Comparison of ENCODE assay signal across 21 cellular contexts in genomic region chr5:42886612-42887011, GRCh38.
A peak's percentile ranks its signal among the peaks of the same experiment; 100 is the strongest.
DNase-seq lines count a peak whose midpoint lies in the region; ATAC-seq, FAIRE-seq and TF ChIP-seq lines count a peak whose summit lies in the region.
"Had no signal": no experiment of that assay in that cellular context is flagged by ENCODE, and none has a peak within 500 bp of the region (broad histone marks: within the 10 kb centered on the region; RNA-seq: fewer than 3 reads in every experiment).

No MANE protein-coding gene starts in this region.

- H3K27me3 ChIP-seq in left ventricle myocardium inferior (ENCODE audit: low read depth): no peaks in the 10 kb centered on the region
- H3K27me3 ChIP-seq in OCI-LY3 (ENCODE audit: low read depth, low read length): peaks cover 5% of the 10 kb centered on the region; the same call in 1 of the 2 replicates
- H3K27me3 ChIP-seq in foreskin keratinocyte: peaks cover 3% of the 10 kb centered on the region
- H3K27me3 ChIP-seq: BLaER1 treated with 17β-estradiol and CSF1 and Interleukin-3, amounts not matched to agents 10 nM and 100 nM; MG63 had no signal

- 0 out of 2 replicates have a peak overlapping the region, but pooled peaks have one; percentile 13 for H2AFZ ChIP-seq in OCI-LY3 (ENCODE audit: low read depth, low read length)

- DNase-seq in left ventricle myocardium superior (no peak), left ventricle myocardium inferior (no peak), foreskin keratinocyte (no peak), hepatic stellate cell (ENCODE audit: low spot score) (no peak), NCI-H146 (lab: John Stamatoyannopoulos, UW) (no peak), kidney (no peak)
- DNase-seq in activated CD4-positive, CD25-positive, alpha-beta regulatory T cell treated with anti-CD3 and anti-CD28 coated beads, Interleukin-2, amount 50 U/mL, for 72 hours: no peak
- DNase-seq: DND-41; GDM1; H7; KG1; MG63; NCI-H1105; NCI-H524; NK-92 treated with Interleukin-12 subunit alpha and Interleukin-12 subunit beta, amount 100 ng/mL, for 24 hours; Right ventricle myocardium superior; SK-N-SH had no signal

- H3K9ac ChIP-seq in OCI-LY3 (ENCODE audit: low read length) (no peak overlapping the region), kidney (ENCODE audit: low read length in 2 of 2) (no peak overlapping the region)
- H3K9ac ChIP-seq: BLaER1 treated with 17β-estradiol and CSF1 and Interleukin-3, amounts not matched to agents 10 nM and 100 nM; SK-N-SH had no signal

- TF ChIP-seq CTCF in left ventricle myocardium inferior (IDR thresholded peaks at IDR 0.05; ENCODE audit: borderline replicate concordance) (no peak), OCI-LY3 (IDR thresholded peaks at IDR 0.05; ENCODE audit: low read depth, low read length) (no peak), foreskin keratinocyte (conservative IDR thresholded peaks at IDR 0.05) (no peak), kidney (IDR thresholded peaks at IDR 0.05; ENCODE audit: borderline replicate concordance, extremely low read depth, insufficient read depth) (no peak)

- no peak overlapping the region for H3K27ac ChIP-seq in left ventricle myocardium inferior (replicated peaks)
- H3K27ac ChIP-seq in OCI-LY3 (ENCODE audit: low read length): no peak overlapping the region
- H3K27ac ChIP-seq in foreskin keratinocyte: peak overlapping the region; percentile 69
- H3K27ac ChIP-seq in kidney (ENCODE audit: low read depth in 2 of 2, low read length in 2 of 2): no peak overlapping the region

- H4K20me1 ChIP-seq in OCI-LY3 (ENCODE audit: insufficient read depth, low read length): no peaks in the 10 kb centered on the region
- H4K20me1 ChIP-seq: BLaER1 treated with 17β-estradiol and CSF1 and Interleukin-3, amounts not matched to agents 10 nM and 100 nM had no signal

- H3K4me3 ChIP-seq in left ventricle myocardium inferior (no peak overlapping the region), OCI-LY3 (ENCODE audit: low read length) (no peak overlapping the region), kidney (ENCODE audit: low read length in 2 of 2) (no peak overlapping the region)
- H3K4me3 ChIP-seq: BLaER1 treated with 17β-estradiol and CSF1 and Interleukin-3, amounts not matched to agents 10 nM and 100 nM; MG63 had no signal

- H3K9me3 ChIP-seq in left ventricle myocardium inferior (replicated peaks) (no peaks in the 10 kb centered on the region), OCI-LY3 (ENCODE audit: insufficient read depth, low read length) (no peaks in the 10 kb centered on the region), kidney (ENCODE audit: control insufficient read depth in 1 of 2, low read length in 2 of 2) (no peaks in the 10 kb centered on the region)
- H3K9me3 ChIP-seq: BLaER1 treated with 17β-estradiol and CSF1 and Interleukin-3, amounts not matched to agents 10 nM and 100 nM; MG63; SK-N-SH had no signal

- H3K36me3 ChIP-seq in left ventricle myocardium inferior (no peaks in the 10 kb centered on the region), OCI-LY3 (replicated peaks; ENCODE audit: low read depth, low read length) (no peaks in the 10 kb centered on the region), kidney (ENCODE audit: control insufficient read depth in 1 of 2, insufficient read depth in 2 of 2, low read length in 2 of 2) (no peaks in the 10 kb centered on the region)
- H3K36me3 ChIP-seq: BLaER1 treated with 17β-estradiol and CSF1 and Interleukin-3, amounts not matched to agents 10 nM and 100 nM; MG63 had no signal

- H3K4me2 ChIP-seq in OCI-LY3 (ENCODE audit: low read length): no peak overlapping the region
- H3K4me2 ChIP-seq: SK-N-SH had no signal

- intact Hi-C loops in left ventricle myocardium superior (cut with micrococcal nuclease) (loop anchor here (5.0 kb wide), 1 partner anchor 79 kb away; no protein-coding TSS in a partner anchor), left ventricle myocardium inferior (cut with micrococcal nuclease) (no loop called here), kidney (cut with DNase I) (no loop called here)

- H3K4me1 ChIP-seq in left ventricle myocardium inferior: no peaks in the 10 kb centered on the region
- no peaks in the 10 kb centered on the region for H3K4me1 ChIP-seq in OCI-LY3 (ENCODE audit: low read length)
- no peaks in the 10 kb centered on the region for H3K4me1 ChIP-seq in foreskin keratinocyte
- H3K4me1 ChIP-seq in kidney (ENCODE audit: control insufficient read depth in 1 of 2, insufficient read depth in 1 of 2, low read depth in 1 of 2, low read length in 2 of 2): peaks cover 0 to 3% of the 10 kb centered on the region in 2 donors

- no peaks in the 10 kb centered on the region for H3K79me2 ChIP-seq in OCI-LY3 (ENCODE audit: low read length)

- FAIRE-seq in kidney (lab: Jason Lieb, UNC): no peak
- FAIRE-seq: GM12892 had no signal

- ATAC-seq in left ventricle myocardium superior: peak; percentile 19
- no peak for ATAC-seq in foreskin keratinocyte
- ATAC-seq: Panc1 had no signal
